ENCODE assay signal across 1 cellular context in genomic region chr3:29441020-29441324, GRCh38.
TF ChIP-seq lines count a peak whose summit lies in the region.

No MANE protein-coding gene starts in this region.

TF ChIP-seq in HEK293, 187 proteins besides CTCF, POLR2A, EP300 and RAD21 (continued from another document):
- TF ChIP-seq, protein P1, sequence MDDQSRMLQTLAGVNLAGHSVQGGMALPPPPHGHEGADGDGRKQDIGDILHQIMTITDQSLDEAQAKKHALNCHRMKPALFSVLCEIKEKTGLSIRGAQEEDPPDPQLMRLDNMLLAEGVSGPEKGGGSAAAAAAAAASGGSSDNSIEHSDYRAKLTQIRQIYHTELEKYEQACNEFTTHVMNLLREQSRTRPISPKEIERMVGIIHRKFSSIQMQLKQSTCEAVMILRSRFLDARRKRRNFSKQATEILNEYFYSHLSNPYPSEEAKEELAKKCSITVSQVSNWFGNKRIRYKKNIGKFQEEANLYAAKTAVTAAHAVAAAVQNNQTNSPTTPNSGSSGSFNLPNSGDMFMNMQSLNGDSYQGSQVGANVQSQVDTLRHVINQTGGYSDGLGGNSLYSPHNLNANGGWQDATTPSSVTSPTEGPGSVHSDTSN (CRISPR knock-in tag; IDR thresholded peaks at IDR 0.05), result no peak
- TF ChIP-seq ZBTB44 (tag by site-specific recombination; IDR thresholded peaks at IDR 0.05), result no peak
